ENCODE assay signal across 22 cellular contexts in the genomic region with DNA sequence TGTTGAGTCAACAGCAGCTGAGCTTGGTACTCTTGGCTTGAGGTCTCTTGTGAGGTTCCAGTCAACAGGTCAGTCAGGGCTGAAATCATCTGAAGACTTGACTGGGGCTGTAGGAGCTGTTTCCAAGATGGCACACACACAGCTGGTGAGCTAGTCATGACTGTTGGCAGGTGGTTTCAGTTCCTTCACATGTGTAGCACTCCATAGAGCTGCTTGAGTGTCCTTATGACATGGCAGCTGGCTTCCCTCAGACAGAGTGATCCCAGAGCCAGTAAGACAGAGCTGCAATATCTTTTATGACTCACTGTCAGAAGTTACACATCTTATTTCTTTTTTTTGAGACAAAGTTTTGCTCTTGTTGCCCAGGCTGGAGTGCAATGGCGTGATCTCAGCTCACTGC. TPM values are rescaled to one million over a fixed set of nuclear protein-coding genes. Genes with fewer than 3 reads are reported as not detected.
DNase-seq lines count a peak whose midpoint lies in the region; ATAC-seq, FAIRE-seq and TF ChIP-seq lines count a peak whose summit lies in the region.
"Had no signal": no experiment of that assay in that cellular context is flagged by ENCODE, and none has a peak within 500 bp of the region (broad histone marks: within the 10 kb centered on the region; RNA-seq: fewer than 3 reads in every experiment).

No MANE protein-coding gene starts in this region.

- FAIRE-seq in RCC 7860 (lab: Jason Lieb, UNC), result no peak

- peaks cover 4 to 7% of the 10 kb centered on the region in 2 donors for H3K27me3 Mint-ChIP-seq in natural killer cell treated with Interleukin-12 subunit alpha and Interleukin-12 subunit beta and Interleukin-15 and Interleukin-18, amount 100 ng/mL, for 72 hours
- peaks cover 3 to 7% of the 10 kb centered on the region in 2 donors for H3K27me3 Mint-ChIP-seq in natural killer cell (ENCODE audit: low read depth in 2 of 2)
- H3K27me3 Mint-ChIP-seq: activated naive CD4-positive, alpha-beta T cell treated with anti-CD3 and anti-CD28 coated beads, Interleukin-2, amount 50 U/mL, for 24 hours had no signal

- TF ChIP-seq CTCF in natural killer cell (IDR thresholded peaks at IDR 0.05) (no peak), fibroblast of the aortic adventitia (IDR thresholded peaks at IDR 0.05; ENCODE audit: insufficient read depth, low read length) (no peak)

- no peak for DNase-seq in natural killer cell treated with Interleukin-12 subunit alpha and Interleukin-12 subunit beta and Interleukin-15 and Interleukin-18, amount 100 ng/mL, for 72 hours (ENCODE audit: low spot score)
- DNase-seq in natural killer cell, result no peak
- DNase-seq in RKO (ENCODE audit: low spot score), result peak; percentile 2
- peak; percentile 17 for DNase-seq in fibroblast of the aortic adventitia (ENCODE audit: low read depth)
- DNase-seq in NCI-H510A treated with DMSO at 0.1 percent for 48 hours (lab: John Stamatoyannopoulos, UW), result no peak
- no peak for DNase-seq in RCC 7860 (ENCODE audit: low spot score)
- DNase-seq in SKM-1 treated with dmso at 0.1 percent for 144 hours (lab: John Stamatoyannopoulos, UW; ENCODE audit: unreplicated experiment), result no peak
- no peak for DNase-seq in stimulated activated naive CD8-positive, alpha-beta T cell treated with anti-CD3 and anti-CD28 coated beads, Interleukin-15, Interleukin-2, amounts not matched to agents 100 U/mL and 50 U/mL, for 24 hours
- DNase-seq: activated CD4-positive, alpha-beta T cell treated with anti-CD3 and anti-CD28 coated beads, Interleukin-2, amount 50 U/mL, for 1 hour; aorta; Caco-2; DMS79; H9; left colon; naive thymus-derived CD8-positive, alpha-beta T cell; NCI-H1436; NCI-H446 treated with DMSO at 0.1 percent for 48 hours had no signal

- H3K4me3 Mint-ChIP-seq in natural killer cell treated with Interleukin-12 subunit alpha and Interleukin-12 subunit beta and Interleukin-15 and Interleukin-18, amount 100 ng/mL, for 72 hours, result no peak overlapping the region
- H3K4me3 Mint-ChIP-seq in natural killer cell, result no peak overlapping the region
- H3K4me3 Mint-ChIP-seq: activated naive CD4-positive, alpha-beta T cell treated with anti-CD3 and anti-CD28 coated beads, Interleukin-2, amount 50 U/mL, for 24 hours; H9; mesothelial cell of epicardium; naive thymus-derived CD8-positive, alpha-beta T cell had no signal

- H3K4me1 Mint-ChIP-seq in natural killer cell treated with Interleukin-12 subunit alpha and Interleukin-12 subunit beta and Interleukin-15 and Interleukin-18, amount 100 ng/mL, for 72 hours (ENCODE audit: low read depth in 2 of 2), result peaks cover 0 to 8% of the 10 kb centered on the region in 2 donors
- no peaks in the 10 kb centered on the region for H3K4me1 Mint-ChIP-seq in natural killer cell
- H3K4me1 Mint-ChIP-seq: activated naive CD4-positive, alpha-beta T cell treated with anti-CD3 and anti-CD28 coated beads, Interleukin-2, amount 50 U/mL, for 24 hours; naive thymus-derived CD8-positive, alpha-beta T cell had no signal

- no peak overlapping the region for H3K27ac Mint-ChIP-seq in natural killer cell treated with Interleukin-12 subunit alpha and Interleukin-12 subunit beta and Interleukin-15 and Interleukin-18, amount 100 ng/mL, for 72 hours
- H3K27ac Mint-ChIP-seq in natural killer cell, result no peak overlapping the region
- H3K27ac Mint-ChIP-seq: activated naive CD4-positive, alpha-beta T cell treated with anti-CD3 and anti-CD28 coated beads, Interleukin-2, amount 50 U/mL, for 24 hours; H9; mesothelial cell of epicardium; naive thymus-derived CD8-positive, alpha-beta T cell had no signal

- intact Hi-C loops in natural killer cell (cut with micrococcal nuclease), result no loop called here

- peak; percentile 60 to 77 for ATAC-seq in natural killer cell treated with Interleukin-12 subunit alpha and Interleukin-12 subunit beta and Interleukin-15 and Interleukin-18, amount 100 ng/mL, for 72 hours
- ATAC-seq in natural killer cell, result no peak
- no peak for ATAC-seq in stimulated activated naive CD8-positive, alpha-beta T cell treated with anti-CD3 and anti-CD28 coated beads, Interleukin-15, Interleukin-2, amounts not matched to agents 100 U/mL and 50 U/mL, for 24 hours
- ATAC-seq: left colon; naive thymus-derived CD8-positive, alpha-beta T cell; Panc1 had no signal

- H3K36me3 Mint-ChIP-seq in natural killer cell treated with Interleukin-12 subunit alpha and Interleukin-12 subunit beta and Interleukin-15 and Interleukin-18, amount 100 ng/mL, for 72 hours, result peaks cover 6% of the 10 kb centered on the region
- H3K36me3 Mint-ChIP-seq in natural killer cell, result peaks cover 6% of the 10 kb centered on the region
- H3K36me3 Mint-ChIP-seq: activated naive CD4-positive, alpha-beta T cell treated with anti-CD3 and anti-CD28 coated beads, Interleukin-2, amount 50 U/mL, for 24 hours; mesothelial cell of epicardium had no signal

- H3K9me3 Mint-ChIP-seq in natural killer cell treated with Interleukin-12 subunit alpha and Interleukin-12 subunit beta and Interleukin-15 and Interleukin-18, amount 100 ng/mL, for 72 hours, result peaks cover 5% of the 10 kb centered on the region
- peaks cover 3 to 4% of the 10 kb centered on the region in 2 donors for H3K9me3 Mint-ChIP-seq in natural killer cell

- H3K4me3 ChIP-seq in fibroblast of the aortic adventitia (ENCODE audit: low read depth, low read length), result no peak overlapping the region
- H3K4me3 ChIP-seq: cardiac muscle cell, skin epidermis had no signal

RNA-seq across cellular contexts. Expression of gene GAS7, which starts 19.5 kb away (rescaled TPM):
- total RNA-seq in natural killer cell treated with Interleukin-12 subunit alpha and Interleukin-12 subunit beta and Interleukin-15 and Interleukin-18, amount 100 ng/mL, for 72 hours, result 1 to 10 TPM; 4.9 to 5.5 TPM
- total RNA-seq in natural killer cell (10 to 100 TPM; 70.7 to 89.1 (median 84.8) TPM), fibroblast of the aortic adventitia (ENCODE audit: low replicate concordance) (7.0 and 22.2 TPM in 2 replicates)

Comparison
In these comparisons a context has a peak if more than half of its experiments do, and no peak if none do; other contexts are left out.
1. ATAC-seq: peak in natural killer cell treated with Interleukin-12 subunit alpha and Interleukin-12 subunit beta and Interleukin-15 and Interleukin-18, amount 100 ng/mL, for 72 hours (2 of 2); none in natural killer cell (0 of 3) and stimulated activated naive CD8-positive, alpha-beta T cell treated with anti-CD3 and anti-CD28 coated beads, Interleukin-15, Interleukin-2, amounts not matched to agents 100 U/mL and 50 U/mL, for 24 hours (single experiment).
2. DNase-seq: peak in RKO (single experiment) and fibroblast of the aortic adventitia (single experiment); none in natural killer cell treated with Interleukin-12 subunit alpha and Interleukin-12 subunit beta and Interleukin-15 and Interleukin-18, amount 100 ng/mL, for 72 hours (single experiment), natural killer cell (single experiment), NCI-H510A treated with DMSO at 0.1 percent for 48 hours (single experiment), RCC 7860 (single experiment), SKM-1 treated with dmso at 0.1 percent for 144 hours (single experiment) and stimulated activated naive CD8-positive, alpha-beta T cell treated with anti-CD3 and anti-CD28 coated beads, Interleukin-15, Interleukin-2, amounts not matched to agents 100 U/mL and 50 U/mL, for 24 hours (single experiment).